Comparison of ENCODE assay signal across 23 cellular contexts in genomic region chr3:5087209-5087608, GRCh38.
"Had no signal": no experiment of that assay in that cellular context is flagged by ENCODE, and none has a peak within 500 bp of the region (broad histone marks: within the 10 kb centered on the region; RNA-seq: fewer than 3 reads in every experiment).

No MANE protein-coding gene starts in this region.

- H3K36me3 Mint-ChIP-seq: T-cell had no signal

- H3K9me3 ChIP-seq: MG63, SK-N-SH had no signal

- H3K27ac Mint-ChIP-seq: T-cell had no signal

- H3K36me3 ChIP-seq: MG63 had no signal

- H3K9ac ChIP-seq: SK-N-SH had no signal

- H3K4me3 Mint-ChIP-seq: T-cell had no signal

- H3K4me2 ChIP-seq: SK-N-SH had no signal

- DNase-seq: Karpas-422, KG1, MG63, NCI-H1092, NCI-H1105 treated with DMSO at 0.1 percent for 48 hours, NCI-H1417 treated with DMSO at 0.1 percent for 48 hours, NCI-H146, NCI-H1694 treated with DMSO at 0.1 percent for 48 hours, NCI-H1930, NCI-H2081, NCI-H2107, NCI-H2227 treated with DMSO at 0.1 percent for 48 hours, NCI-H524 treated with DMSO at 0.1 percent for 48 hours, NCI-H69, NCI-H774, SHP77, SK-N-SH, SW 1271, T-cell had no signal

- FAIRE-seq: HTR-8/SVneo had no signal

- H3K27ac ChIP-seq: HL-60, RWPE1 had no signal

- H3K27me3 ChIP-seq: MG63 had no signal

- H3K9me3 Mint-ChIP-seq: T-cell had no signal

- H3K4me1 Mint-ChIP-seq: T-cell had no signal

- H3K4me3 ChIP-seq: MG63 had no signal

- ATAC-seq: Panc1, T-cell had no signal
